7 cellular contexts compared by ENCODE assay signal in the genomic region with DNA sequence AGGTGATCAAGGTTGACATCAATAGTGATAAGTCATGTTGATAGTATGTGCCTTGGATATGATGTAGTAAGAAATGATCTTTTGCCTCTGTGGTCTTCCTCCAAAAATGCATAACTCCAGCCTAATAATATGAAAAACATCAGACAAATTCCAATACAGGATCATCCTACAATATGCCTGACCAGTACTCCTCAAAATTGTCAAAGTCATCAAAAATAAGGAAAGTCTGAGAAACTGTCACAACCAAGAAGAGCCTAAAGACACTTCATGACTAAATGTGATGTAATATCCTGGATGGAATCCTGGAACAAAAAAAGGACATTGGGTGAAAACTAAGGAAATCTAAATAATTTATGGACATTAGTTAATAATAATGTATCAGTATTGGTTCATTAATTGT.
"Had no signal": no experiment of that assay in that cellular context is flagged by ENCODE, and none has a peak within 500 bp of the region (broad histone marks: within the 10 kb centered on the region; RNA-seq: fewer than 3 reads in every experiment).

No MANE protein-coding gene starts in this region.

- H3K27ac Mint-ChIP-seq: IgD-negative memory B cell had no signal

- H3K4me3 Mint-ChIP-seq: IgD-negative memory B cell had no signal

- H3K27ac ChIP-seq: HL-60, KMS-11 had no signal

- H3K4me2 ChIP-seq: KMS-11 had no signal

- H3K9ac ChIP-seq: KMS-11 had no signal

- FAIRE-seq: HTR-8/SVneo had no signal

- DNase-seq: IMR-90, KBM-7, KG1 had no signal
